20 cellular contexts compared by ENCODE assay signal in genomic region chr20:4043801-4044200, GRCh38.
"Had no signal": no experiment of that assay in that cellular context is flagged by ENCODE, and none has a peak within 500 bp of the region (broad histone marks: within the 10 kb centered on the region; RNA-seq: fewer than 3 reads in every experiment).

No MANE protein-coding gene starts in this region.

- ATAC-seq: esophagus mucosa; gastrocnemius medialis; left cardiac atrium; sciatic nerve; stimulated activated memory B cell treated with anti-CD40 and anti-IgM and Interleukin-4, amounts not matched to agents 10 μg/mL and 1 μg/mL and 100 μg/mL, for 72 hours; WTC11 had no signal

- DNase-seq: activated gamma-delta T cell treated with Interleukin-2 at 50 U/mL for 16 hours; activated T-cell treated with anti-CD3 and anti-CD28 coated beads for 4 hours; anterior cingulate cortex; effector CD8-positive, alpha-beta T cell; gastrocnemius medialis; hypothalamus; left cardiac atrium; naive B cell; stimulated activated CD4-positive, alpha-beta T cell treated with anti-CD3 and anti-CD28 coated beads, Interleukin-15, amount 100 ng/mL, for 24 hours; stomach; T-helper 1 cell had no signal

- H3K4me3 Mint-ChIP-seq: activated naive CD4-positive, alpha-beta T cell treated with anti-CD3 and anti-CD28 coated beads, Interleukin-2, amount 50 U/mL, for 24 hours; brain; memory B cell; naive B cell; stimulated activated memory B cell treated with anti-CD40 and anti-IgM and Interleukin-4, amounts not matched to agents 10 μg/mL and 1 μg/mL and 100 μg/mL, for 72 hours; WTC11 had no signal

- H3K27ac Mint-ChIP-seq: memory B cell; stimulated activated memory B cell treated with anti-CD40 and anti-IgM and Interleukin-4, amounts not matched to agents 10 μg/mL and 1 μg/mL and 100 μg/mL, for 72 hours; WTC11 had no signal

- H3K9me3 Mint-ChIP-seq: activated naive CD4-positive, alpha-beta T cell treated with anti-CD3 and anti-CD28 coated beads, Interleukin-2, amount 50 U/mL, for 24 hours had no signal

- H3K4me1 Mint-ChIP-seq: memory B cell had no signal

- H3K36me3 Mint-ChIP-seq: brain; memory B cell; naive B cell; stimulated activated memory B cell treated with anti-CD40 and anti-IgM and Interleukin-4, amounts not matched to agents 10 μg/mL and 1 μg/mL and 100 μg/mL, for 72 hours; WTC11 had no signal

- H3K27me3 Mint-ChIP-seq: activated naive CD4-positive, alpha-beta T cell treated with anti-CD3 and anti-CD28 coated beads, Interleukin-2, amount 50 U/mL, for 24 hours had no signal

- FAIRE-seq: TTC549, urothelium cell line had no signal
